Comparison of ENCODE assay signal across 15 cellular contexts in the genomic region with DNA sequence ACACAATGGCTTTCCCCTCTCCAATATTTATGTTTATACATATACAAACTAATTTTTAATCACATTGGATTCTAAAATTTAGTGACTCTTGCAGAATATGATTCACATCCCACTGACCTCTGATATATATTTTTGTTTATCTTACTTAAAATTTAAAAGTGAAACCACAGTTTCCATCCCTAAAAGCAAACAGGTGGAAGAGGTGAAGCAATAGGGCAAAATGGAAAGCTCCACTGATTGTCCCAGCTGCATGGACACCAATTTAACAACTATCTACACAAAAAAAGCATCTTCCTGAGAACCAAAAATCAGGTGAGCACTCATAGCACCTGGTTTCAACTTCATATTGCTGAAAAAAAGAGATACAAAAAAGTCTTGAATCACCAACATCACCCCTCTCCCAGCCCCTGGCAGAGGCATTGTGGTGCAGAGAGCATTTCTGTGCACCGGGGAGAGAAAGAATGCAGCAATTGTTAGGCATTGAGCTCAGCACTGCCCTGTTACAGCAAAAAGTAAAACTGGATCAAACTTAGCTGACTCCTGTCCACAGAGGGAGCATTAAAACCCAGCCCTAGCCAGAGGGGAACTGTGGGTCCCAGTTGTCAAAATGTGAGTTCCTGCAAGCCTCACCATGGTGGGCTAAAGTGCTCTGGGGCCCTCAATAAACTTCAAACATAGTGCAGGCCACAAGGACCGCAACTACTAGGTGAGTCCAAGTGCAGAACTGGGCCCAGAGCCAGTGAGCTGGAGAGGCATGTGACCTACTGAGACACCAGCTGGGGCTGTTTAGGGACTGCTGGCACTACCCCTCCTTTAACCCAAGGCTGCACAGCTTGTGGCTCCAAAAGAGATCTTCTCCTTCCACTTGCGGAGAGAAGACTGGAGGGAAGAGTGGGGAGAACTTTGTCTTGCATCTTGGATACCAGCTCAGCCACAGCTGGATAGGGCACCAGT.
DNase-seq lines count a peak whose midpoint lies in the region; ATAC-seq and TF ChIP-seq lines count a peak whose summit lies in the region.
"Had no signal": no experiment of that assay in that cellular context is flagged by ENCODE, and none has a peak within 500 bp of the region (broad histone marks: within the 10 kb centered on the region; RNA-seq: fewer than 3 reads in every experiment).

No MANE protein-coding gene starts in this region.

- TF ChIP-seq POLR2A in stomach (IDR thresholded peaks at IDR 0.05) = no peak

- H3K27ac ChIP-seq in stomach = peak overlapping the region in 3 of 5 donors; percentile 7 to 33 (median 27)
- H3K27ac ChIP-seq in effector memory CD4-positive, alpha-beta T cell (ENCODE audit: insufficient read depth, low read length, poor library complexity, severe bottlenecking) = no peak overlapping the region
- H3K27ac ChIP-seq: 22Rv1, brain microvascular endothelial cell, SJCRH30 had no signal

- no peak for TF ChIP-seq EP300 in stomach (IDR thresholded peaks at IDR 0.05)

- H3K4me3 ChIP-seq in choroid plexus epithelial cell (ENCODE audit: low read depth, low read length) (no peak overlapping the region), stomach (no peak overlapping the region)
- no peak overlapping the region for H3K4me3 ChIP-seq in effector memory CD4-positive, alpha-beta T cell (ENCODE audit: insufficient read depth, low read depth, low read length, poor library complexity, severe bottlenecking)
- H3K4me3 ChIP-seq: SJCRH30 had no signal

- DNase-seq in NCI-H2196 (lab: John Stamatoyannopoulos, UW; ENCODE audit: unreplicated experiment) (peak; percentile 20), NCI-H2196 treated with DMSO at 0.1 percent for 48 hours (lab: John Stamatoyannopoulos, UW; ENCODE audit: unreplicated experiment) (no peak), choroid plexus epithelial cell (ENCODE audit: low read depth) (peak; percentile 30), iPS-NIHi7 (ENCODE audit: extremely low spot score) (peak; percentile 22), stomach (peak; percentile 81), ureter (ENCODE audit: low spot score) (no peak)
- DNase-seq in effector memory CD4-positive, alpha-beta T cell = no peak
- DNase-seq: activated B cell treated with CpG ODN at 0.5 μM for 24 hours; activated T-cell treated with anti-CD3 and anti-CD28 coated beads, Interleukin-2, amount 50 U/mL, for 72 hours; brain microvascular endothelial cell; NCI-H2227 treated with DMSO at 0.1 percent for 48 hours; SJCRH30; stimulated activated CD4-positive, alpha-beta T cell treated with anti-CD3 and anti-CD28 coated beads, Interleukin-2, amount 100 ng/mL, for 48 hours had no signal

- no peak for ATAC-seq in GM18511 (IDR thresholded peaks at IDR 0.05; ENCODE audit: unreplicated experiment)
- ATAC-seq: activated T-cell treated with anti-CD3 and anti-CD28 coated beads, Interleukin-2, amount 50 U/mL, for 72 hours had no signal

- H3K4me1 ChIP-seq in stomach = peaks cover 12 to 29% (median 22%) of the 10 kb centered on the region in 4 donors
- no peaks in the 10 kb centered on the region for H3K4me1 ChIP-seq in effector memory CD4-positive, alpha-beta T cell (ENCODE audit: control insufficient read depth, insufficient read depth, low read length, poor library complexity, severe bottlenecking)
- H3K4me1 ChIP-seq: SJCRH30 had no signal

- peaks cover 0 to 7% (median 3%) of the 10 kb centered on the region in 4 donors for H3K9me3 ChIP-seq in stomach
- no peaks in the 10 kb centered on the region for H3K9me3 ChIP-seq in effector memory CD4-positive, alpha-beta T cell (ENCODE audit: control insufficient read depth, low read length)
- H3K9me3 ChIP-seq: SJCRH30 had no signal

- TF ChIP-seq CTCF in choroid plexus epithelial cell (conservative IDR thresholded peaks at IDR 0.05; ENCODE audit: low read depth, low read length) = no peak
- TF ChIP-seq CTCF in stomach (IDR thresholded peaks at IDR 0.05) = no peak

- intact Hi-C loops in stomach (cut with DNase I; ENCODE audit: low total_unique reads) = no loop called here

- no peaks in the 10 kb centered on the region for H3K27me3 ChIP-seq in stomach
- no peaks in the 10 kb centered on the region for H3K27me3 ChIP-seq in effector memory CD4-positive, alpha-beta T cell (replicated peaks; ENCODE audit: control insufficient read depth, insufficient read depth, low read length, poor library complexity, severe bottlenecking)
- H3K27me3 ChIP-seq: brain microvascular endothelial cell, SJCRH30 had no signal

- WGBS in stomach, 5 donors = 50 to 67% (median 64%) methylated on average over 3 of the region's 3 CpGs

- peaks cover 27 to 82% (median 72%) of the 10 kb centered on the region in 4 donors for H3K36me3 ChIP-seq in stomach
- peaks cover 53% of the 10 kb centered on the region for H3K36me3 ChIP-seq in effector memory CD4-positive, alpha-beta T cell (ENCODE audit: control insufficient read depth, insufficient read depth, low read length)

Comparison
In these comparisons a context has a peak if more than half of its experiments do, and no peak if none do; other contexts are left out.
1. DNase-seq: peak in NCI-H2196 (single experiment), choroid plexus epithelial cell (single experiment), iPS-NIHi7 (single experiment) and stomach (single experiment); none in NCI-H2196 treated with DMSO at 0.1 percent for 48 hours (single experiment), ureter (single experiment) and effector memory CD4-positive, alpha-beta T cell (0 of 3).